10 cellular contexts compared by ENCODE assay signal in the genomic region with DNA sequence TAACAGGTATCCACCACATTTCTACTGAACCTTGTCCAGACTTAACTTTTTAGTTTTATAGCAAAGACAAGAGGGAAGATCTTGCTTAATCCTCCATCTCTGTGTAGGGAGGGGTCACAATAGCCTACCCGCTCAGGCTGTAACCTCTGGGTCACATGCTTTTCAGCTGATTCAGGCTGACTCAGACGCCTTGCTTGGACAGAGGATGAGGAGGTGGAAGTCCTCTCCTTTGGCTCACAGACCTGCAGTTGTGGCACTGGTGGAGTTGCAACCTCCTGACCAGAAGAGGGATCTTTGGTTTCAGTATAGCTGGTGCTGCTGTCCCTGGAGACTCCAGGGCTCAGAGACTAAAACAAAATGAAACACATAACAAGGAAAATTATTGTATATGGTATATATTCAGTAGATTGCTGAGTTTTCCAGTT. TPM values are rescaled to one million over a fixed set of nuclear protein-coding genes. Genes with fewer than 3 reads are reported as not detected.
A peak's percentile ranks its signal among the peaks of the same experiment; 100 is the strongest.
DNase-seq lines count a peak whose midpoint lies in the region; ATAC-seq and TF ChIP-seq lines count a peak whose summit lies in the region.
"Had no signal": no experiment of that assay in that cellular context is flagged by ENCODE, and none has a peak within 500 bp of the region (broad histone marks: within the 10 kb centered on the region; RNA-seq: fewer than 3 reads in every experiment).

No MANE protein-coding gene starts in this region.

- H3K9me3 ChIP-seq in right lobe of liver (no peaks in the 10 kb centered on the region), transverse colon (no peaks in the 10 kb centered on the region)

- in situ Hi-C loops in transverse colon (cut with MboI; ENCODE audit: low pct_ligation_motif_present in 1 of 4, low pct_unique_long_range_greater_than_20kb in 1 of 4, low sequenced_read_pairs in 3 of 4): no loop called here

- H3K36me3 Mint-ChIP-seq in activated CD4-positive, alpha-beta memory T cell treated with anti-CD3 and anti-CD28 coated beads for 36 hours: peaks cover 51% of the 10 kb centered on the region
- peaks cover 71% of the 10 kb centered on the region for H3K36me3 Mint-ChIP-seq in activated CD4-positive, alpha-beta memory T cell treated with anti-CD3 and anti-CD28 coated beads, Interleukin-2, amount 10 ng/mL, durations not matched to agents 7 days and 5 days (ENCODE audit: low read depth)
- peaks cover 28% of the 10 kb centered on the region for H3K36me3 Mint-ChIP-seq in chondrocyte (ENCODE audit: low read depth)

- H3K27ac Mint-ChIP-seq in activated CD4-positive, alpha-beta memory T cell treated with anti-CD3 and anti-CD28 coated beads for 36 hours: peak overlapping the region; percentile 28
- no peak overlapping the region for H3K27ac Mint-ChIP-seq in activated CD4-positive, alpha-beta memory T cell treated with anti-CD3 and anti-CD28 coated beads, Interleukin-2, amount 10 ng/mL, durations not matched to agents 7 days and 5 days
- peak overlapping the region; percentile 80 for H3K27ac Mint-ChIP-seq in chondrocyte (ENCODE audit: unreplicated experiment)

- POLR2A ChIA-PET in activated CD4-positive, alpha-beta memory T cell treated with anti-CD3 and anti-CD28 coated beads for 36 hours (lab: Charles Lee): interaction anchor here (1.1 kb wide), 1 partner anchor 14 kb away, joined by 3 read pairs; no protein-coding TSS in a partner anchor
- POLR2A ChIA-PET in activated CD4-positive, alpha-beta memory T cell treated with anti-CD3 and anti-CD28 coated beads, Interleukin-2, amount 10 ng/mL, durations not matched to agents 7 days and 5 days (lab: Charles Lee): interaction anchor here (2.5 kb wide), 1 partner anchor 10 kb away, joined by 6 read pairs; no protein-coding TSS in a partner anchor

- H3K4me1 ChIP-seq in right lobe of liver (peaks cover 0 to 13% (median 4%) of the 10 kb centered on the region in 4 donors), transverse colon (peaks cover 0 to 28% (median 7%) of the 10 kb centered on the region in 4 donors)

- H3K4me3 ChIP-seq in right lobe of liver: no peak overlapping the region
- no peak overlapping the region for H3K4me3 ChIP-seq in transverse colon

- H3K27ac ChIP-seq in right lobe of liver (peak overlapping the region; percentile 28 to 66 (median 49)), transverse colon (peak overlapping the region; percentile 38 to 60 (median 53))

- TF ChIP-seq CTCF in chondrocyte (IDR thresholded peaks at IDR 0.05) (no peak), right lobe of liver (IDR thresholded peaks at IDR 0.05) (no peak), transverse colon (IDR thresholded peaks at IDR 0.05) (no peak)

- ATAC-seq in right lobe of liver (peak; percentile 82 to 97 (median 94)), GM19397 (IDR thresholded peaks at IDR 0.05; ENCODE audit: unreplicated experiment) (no peak), GM18873 (IDR thresholded peaks at IDR 0.05; ENCODE audit: low FRiP score, unreplicated experiment) (no peak), GM21786 (IDR thresholded peaks at IDR 0.05; ENCODE audit: unreplicated experiment) (no peak)

- WGBS in right lobe of liver (ENCODE audit: insufficient coverage, low coverage, low lambda C conversion rate, missing lambda C conversion rate): 0% methylated on average over 2 of the region's 2 CpGs
- 20 to 56% methylated on average over 1 to 2 of the region's 2 CpGs for WGBS in transverse colon (ENCODE audit: low coverage in 1 of 2), 2 donors

- H3K36me3 ChIP-seq in right lobe of liver (peaks cover 8 to 90% (median 43%) of the 10 kb centered on the region in 4 donors), transverse colon (peaks cover 0 to 92% (median 45%) of the 10 kb centered on the region in 4 donors)

- no peak overlapping the region for H3K4me3 Mint-ChIP-seq in activated CD4-positive, alpha-beta memory T cell treated with anti-CD3 and anti-CD28 coated beads for 36 hours
- no peak overlapping the region for H3K4me3 Mint-ChIP-seq in activated CD4-positive, alpha-beta memory T cell treated with anti-CD3 and anti-CD28 coated beads, Interleukin-2, amount 10 ng/mL, durations not matched to agents 7 days and 5 days
- no peak overlapping the region for H3K4me3 Mint-ChIP-seq in chondrocyte (ENCODE audit: unreplicated experiment)
- H3K4me3 Mint-ChIP-seq: B cell had no signal

- intact Hi-C loops in activated CD4-positive, alpha-beta memory T cell treated with anti-CD3 and anti-CD28 coated beads for 36 hours (cut with micrococcal nuclease): no loop called here
- intact Hi-C loops in right lobe of liver (cut with DNase I): no loop called here
- intact Hi-C loops in transverse colon (cut with DNase I; ENCODE audit: low total_unique reads): no loop called here

- H3K4me1 Mint-ChIP-seq in activated CD4-positive, alpha-beta memory T cell treated with anti-CD3 and anti-CD28 coated beads for 36 hours (ENCODE audit: low read depth): peaks cover 2% of the 10 kb centered on the region
- H3K4me1 Mint-ChIP-seq in activated CD4-positive, alpha-beta memory T cell treated with anti-CD3 and anti-CD28 coated beads, Interleukin-2, amount 10 ng/mL, durations not matched to agents 7 days and 5 days: no peaks in the 10 kb centered on the region
- peaks cover 30% of the 10 kb centered on the region for H3K4me1 Mint-ChIP-seq in chondrocyte (ENCODE audit: low read depth)

- no peak for DNase-seq in activated CD4-positive, alpha-beta memory T cell treated with anti-CD3 and anti-CD28 coated beads for 36 hours
- DNase-seq in activated CD4-positive, alpha-beta memory T cell treated with anti-CD3 and anti-CD28 coated beads, Interleukin-2, amount 10 ng/mL, durations not matched to agents 7 days and 5 days: no peak
- DNase-seq in chondrocyte (ENCODE audit: low spot score) (no peak), right lobe of liver (peak; percentile 68 to 78 (median 76)), transverse colon (peak; percentile 69)
- DNase-seq: effector memory CD4-positive, alpha-beta T cell had no signal

- CTCF ChIA-PET in activated CD4-positive, alpha-beta memory T cell treated with anti-CD3 and anti-CD28 coated beads for 36 hours (lab: Charles Lee): interaction anchor here (0.6 to 7.3 kb wide), 8 partner anchors 9 to 1229 kb away, joined by 3 to 92 read pairs (median 28); a partner anchor contains a TSS
- CTCF ChIA-PET in activated CD4-positive, alpha-beta memory T cell treated with anti-CD3 and anti-CD28 coated beads, Interleukin-2, amount 10 ng/mL, durations not matched to agents 7 days and 5 days (lab: Charles Lee): interaction anchor here (1.7 to 3.4 kb wide), 4 partner anchors 10 to 42 kb away, joined by 4 to 40 read pairs (median 24); a partner anchor contains a TSS

- TF ChIP-seq POLR2A in right lobe of liver (IDR thresholded peaks at IDR 0.05) (no peak), transverse colon (IDR thresholded peaks at IDR 0.05) (no peak)

- no peaks in the 10 kb centered on the region for H3K27me3 Mint-ChIP-seq in activated CD4-positive, alpha-beta memory T cell treated with anti-CD3 and anti-CD28 coated beads for 36 hours
- no peaks in the 10 kb centered on the region for H3K27me3 Mint-ChIP-seq in activated CD4-positive, alpha-beta memory T cell treated with anti-CD3 and anti-CD28 coated beads, Interleukin-2, amount 10 ng/mL, durations not matched to agents 7 days and 5 days
- H3K27me3 Mint-ChIP-seq in chondrocyte (ENCODE audit: low read depth): no peaks in the 10 kb centered on the region
- H3K27me3 Mint-ChIP-seq: B cell had no signal

- H3K27me3 ChIP-seq in right lobe of liver: no peaks in the 10 kb centered on the region
- H3K27me3 ChIP-seq in transverse colon: no peaks in the 10 kb centered on the region

- no peak for TF ChIP-seq EP300 in transverse colon (IDR thresholded peaks at IDR 0.05; ENCODE audit: low read depth)

- no peaks in the 10 kb centered on the region for H3K9me3 Mint-ChIP-seq in activated CD4-positive, alpha-beta memory T cell treated with anti-CD3 and anti-CD28 coated beads for 36 hours
- no peaks in the 10 kb centered on the region for H3K9me3 Mint-ChIP-seq in activated CD4-positive, alpha-beta memory T cell treated with anti-CD3 and anti-CD28 coated beads, Interleukin-2, amount 10 ng/mL, durations not matched to agents 7 days and 5 days
- H3K9me3 Mint-ChIP-seq in chondrocyte (ENCODE audit: low read depth): no peaks in the 10 kb centered on the region

RNA-seq across cellular contexts. Expression of a gene that starts 16.2 kb away (rescaled TPM):
- 100 to 1,000 TPM; 148 to 157 TPM for total RNA-seq in activated CD4-positive, alpha-beta memory T cell treated with anti-CD3 and anti-CD28 coated beads for 36 hours
- total RNA-seq in activated CD4-positive, alpha-beta memory T cell treated with anti-CD3 and anti-CD28 coated beads, Interleukin-2, amount 10 ng/mL, durations not matched to agents 7 days and 5 days: 100 to 1,000 TPM; 166 to 167 TPM
- total RNA-seq in chondrocyte: 129 to 169 TPM (median 137 TPM) in 3 replicates
- 10 to 100 TPM; 40.5 to 66.1 (median 52.9) TPM for total RNA-seq in right lobe of liver
- 100 to 1,000 TPM; 137 to 303 (median 222) TPM for total RNA-seq in transverse colon

RNA-seq across cellular contexts. Expression of a gene that starts 16.6 kb away (rescaled TPM):
- 10 to 100 TPM; 58.0 to 62.8 TPM for total RNA-seq in activated CD4-positive, alpha-beta memory T cell treated with anti-CD3 and anti-CD28 coated beads for 36 hours
- 10 to 100 TPM; 49.2 to 55.5 TPM for total RNA-seq in activated CD4-positive, alpha-beta memory T cell treated with anti-CD3 and anti-CD28 coated beads, Interleukin-2, amount 10 ng/mL, durations not matched to agents 7 days and 5 days
- total RNA-seq in chondrocyte (51.0 to 56.8 TPM (median 52.5 TPM) in 3 replicates), right lobe of liver (10 to 100 TPM; 10.7 to 22.6 (median 14.1) TPM), transverse colon (10 to 100 TPM in 3 of 4 donors, 1 to 10 TPM in 1; 3.6 to 33.7 (median 32.0) TPM)

RNA-seq across cellular contexts. Expression of a gene that starts 21.4 kb away (rescaled TPM):
- 1 to 10 TPM in 1 of 2 experiments, under 1 TPM in 1; 1.00 to 1.1 TPM for total RNA-seq in activated CD4-positive, alpha-beta memory T cell treated with anti-CD3 and anti-CD28 coated beads for 36 hours
- 1 to 10 TPM; 1.6 to 2.0 TPM for total RNA-seq in activated CD4-positive, alpha-beta memory T cell treated with anti-CD3 and anti-CD28 coated beads, Interleukin-2, amount 10 ng/mL, durations not matched to agents 7 days and 5 days
- total RNA-seq in chondrocyte: 9.3 to 10.6 TPM (median 10.2 TPM) in 3 replicates
- under 1 TPM; 0.26 to 0.74 (median 0.54) TPM for total RNA-seq in right lobe of liver
- 1 to 10 TPM; 1.2 to 6.0 (median 4.2) TPM for total RNA-seq in transverse colon

RNA-seq across cellular contexts. Expression of a gene that starts 26.1 kb away (rescaled TPM):
- total RNA-seq in activated CD4-positive, alpha-beta memory T cell treated with anti-CD3 and anti-CD28 coated beads for 36 hours: not detected
- total RNA-seq in activated CD4-positive, alpha-beta memory T cell treated with anti-CD3 and anti-CD28 coated beads, Interleukin-2, amount 10 ng/mL, durations not matched to agents 7 days and 5 days: not detected
- not detected in 3 replicates for total RNA-seq in chondrocyte
- total RNA-seq in right lobe of liver: not detected
- total RNA-seq in transverse colon: not detected
- total RNA-seq: B cell had no signal

RNA-seq across cellular contexts. Expression of a gene that starts 36.7 kb away (rescaled TPM):
- not detected for total RNA-seq in activated CD4-positive, alpha-beta memory T cell treated with anti-CD3 and anti-CD28 coated beads for 36 hours
- total RNA-seq in activated CD4-positive, alpha-beta memory T cell treated with anti-CD3 and anti-CD28 coated beads, Interleukin-2, amount 10 ng/mL, durations not matched to agents 7 days and 5 days: not detected
- total RNA-seq in chondrocyte (not detected in 3 replicates), right lobe of liver (not detected), transverse colon (not detected)
- total RNA-seq: B cell had no signal

Comparison
In these comparisons a context has a peak if more than half of its experiments do, and no peak if none do; other contexts are left out.
1. DNase-seq: peak in right lobe of liver (3 of 3) and transverse colon (single experiment); none in activated CD4-positive, alpha-beta memory T cell treated with anti-CD3 and anti-CD28 coated beads for 36 hours (single experiment), activated CD4-positive, alpha-beta memory T cell treated with anti-CD3 and anti-CD28 coated beads, Interleukin-2, amount 10 ng/mL, durations not matched to agents 7 days and 5 days (single experiment) and chondrocyte (single experiment).
2. ATAC-seq: peak in right lobe of liver (4 of 4); none in GM19397 (single experiment), GM18873 (single experiment) and GM21786 (single experiment).